Comparison of ENCODE assay signal across 22 cellular contexts in genomic region chr6:64486952-64487351, GRCh38.
"Had no signal": no experiment of that assay in that cellular context is flagged by ENCODE, and none has a peak within 500 bp of the region (broad histone marks: within the 10 kb centered on the region; RNA-seq: fewer than 3 reads in every experiment).

No MANE protein-coding gene starts in this region.

- H3K9me3 Mint-ChIP-seq: dendritic cell treated with granulocyte-macrophage colony-stimulating factor and Interleukin-4, amounts not matched to agents 40 ng/mL and 50 ng/mL, for 4 days; endodermal cell had no signal

- H3K4me1 Mint-ChIP-seq: endodermal cell had no signal

- H3K4me3 Mint-ChIP-seq: dendritic cell treated with granulocyte-macrophage colony-stimulating factor and Interleukin-4, amounts not matched to agents 40 ng/mL and 50 ng/mL, for 4 days; effector memory CD8-positive, alpha-beta T cell; endodermal cell had no signal

- DNase-seq: cortex of kidney; dermis blood vessel endothelial cell; dorsolateral prefrontal cortex; effector CD4-positive, alpha-beta T cell; effector CD8-positive, alpha-beta T cell; effector memory CD4-positive, alpha-beta T cell; effector memory CD8-positive, alpha-beta T cell; endodermal cell; erythroblast; esophagus squamous epithelium; foreskin fibroblast; foreskin keratinocyte; foreskin melanocyte; gastrocnemius medialis; glutamatergic neuron; head of caudate nucleus; heart left ventricle; heart right ventricle; hippocampal formation had no signal

- H3K27ac Mint-ChIP-seq: dendritic cell treated with granulocyte-macrophage colony-stimulating factor and Interleukin-4, amounts not matched to agents 40 ng/mL and 50 ng/mL, for 4 days; effector memory CD8-positive, alpha-beta T cell; endodermal cell had no signal

- H3K27me3 Mint-ChIP-seq: dendritic cell treated with granulocyte-macrophage colony-stimulating factor and Interleukin-4, amounts not matched to agents 40 ng/mL and 50 ng/mL, for 4 days; effector memory CD8-positive, alpha-beta T cell had no signal

- FAIRE-seq: endometrium, endothelial cell of umbilical vein had no signal
